Comparison of ENCODE assay signal across 1 cellular context in the genomic region with DNA sequence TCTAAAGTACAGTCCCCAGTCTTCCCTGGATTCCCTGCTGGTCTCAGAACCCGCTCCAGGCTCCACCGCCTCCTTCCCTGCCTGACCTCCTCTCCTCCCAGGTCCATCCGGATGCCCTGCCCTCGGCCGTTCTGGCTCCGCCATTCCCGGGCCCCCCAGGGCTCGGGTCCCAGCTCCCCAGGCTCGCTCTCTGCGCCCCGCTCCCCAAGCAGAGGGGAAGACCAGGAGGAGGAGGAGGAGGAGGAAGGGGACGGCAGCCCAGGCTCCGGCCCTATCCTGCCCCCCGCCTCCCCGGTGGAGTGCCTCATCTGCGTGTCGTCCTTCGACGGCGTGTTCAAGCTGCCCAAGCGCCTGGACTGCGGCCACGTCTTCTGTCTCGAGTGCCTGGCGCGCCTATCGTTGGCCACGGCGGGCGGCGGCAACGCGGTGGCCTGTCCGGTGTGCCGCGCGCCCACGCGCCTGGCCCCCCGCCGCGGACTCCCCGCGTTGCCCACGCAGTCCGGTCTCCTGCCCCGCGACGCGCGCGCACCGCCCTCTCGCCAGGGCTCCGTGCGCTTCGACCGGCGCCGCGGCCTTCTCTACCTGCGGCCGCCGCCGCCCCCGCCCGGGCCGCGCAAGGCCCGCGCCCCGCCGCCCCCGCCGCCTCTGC.
A peak's percentile ranks its signal among the peaks of the same experiment; 100 is the strongest.
TF ChIP-seq lines count a peak whose summit lies in the region.

No MANE protein-coding gene starts in this region.

TF ChIP-seq in SK-N-SH, 30 proteins besides CTCF, POLR2A, EP300 and RAD21:
- TF ChIP-seq, protein P1, sequence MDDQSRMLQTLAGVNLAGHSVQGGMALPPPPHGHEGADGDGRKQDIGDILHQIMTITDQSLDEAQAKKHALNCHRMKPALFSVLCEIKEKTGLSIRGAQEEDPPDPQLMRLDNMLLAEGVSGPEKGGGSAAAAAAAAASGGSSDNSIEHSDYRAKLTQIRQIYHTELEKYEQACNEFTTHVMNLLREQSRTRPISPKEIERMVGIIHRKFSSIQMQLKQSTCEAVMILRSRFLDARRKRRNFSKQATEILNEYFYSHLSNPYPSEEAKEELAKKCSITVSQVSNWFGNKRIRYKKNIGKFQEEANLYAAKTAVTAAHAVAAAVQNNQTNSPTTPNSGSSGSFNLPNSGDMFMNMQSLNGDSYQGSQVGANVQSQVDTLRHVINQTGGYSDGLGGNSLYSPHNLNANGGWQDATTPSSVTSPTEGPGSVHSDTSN (IDR thresholded peaks at IDR 0.05) = peak; percentile 1; the same call in 1 of the 2 replicates
- TF ChIP-seq, protein P2, sequence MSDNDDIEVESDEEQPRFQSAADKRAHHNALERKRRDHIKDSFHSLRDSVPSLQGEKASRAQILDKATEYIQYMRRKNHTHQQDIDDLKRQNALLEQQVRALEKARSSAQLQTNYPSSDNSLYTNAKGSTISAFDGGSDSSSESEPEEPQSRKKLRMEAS (IDR thresholded peaks at IDR 0.05; ENCODE audit: low read depth) = no peak
- TF ChIP-seq FOXM1 (IDR thresholded peaks at IDR 0.05; ENCODE audit: low read depth) (no peak), EZH2phosphoT487 (IDR thresholded peaks at IDR 0.05; ENCODE audit: borderline replicate concordance, low read depth) (no peak), TAF1 (IDR thresholded peaks at IDR 0.05; ENCODE audit: borderline replicate concordance, low read depth, low read length) (no peak), ELF1 (IDR thresholded peaks at IDR 0.05) (peak; percentile 21; the same call in 1 of the 2 replicates)
